Comparison of ENCODE assay signal across 26 cellular contexts in genomic region chr10:14635049-14635710, GRCh38.
"Had no signal": no experiment of that assay in that cellular context is flagged by ENCODE, and none has a peak within 500 bp of the region (broad histone marks: within the 10 kb centered on the region; RNA-seq: fewer than 3 reads in every experiment).

No MANE protein-coding gene starts in this region.

- H3K4me2 ChIP-seq: hepatocyte had no signal

- H3K36me3 ChIP-seq: gastroesophageal sphincter, lower lobe of right lung, pancreas, transverse colon had no signal

- FAIRE-seq: pancreas, urothelium cell line had no signal

- H3K9me3 ChIP-seq: gastroesophageal sphincter, lower lobe of right lung, pancreas, testis, transverse colon had no signal

- H3K27ac ChIP-seq: gastroesophageal sphincter, hepatocyte, lower lobe of right lung, pancreas, testis, transverse colon had no signal

- H3K4me3 ChIP-seq: gastroesophageal sphincter, hepatocyte, lower lobe of right lung, pancreas, testis, transverse colon had no signal

- DNase-seq: activated CD4-positive, alpha-beta memory T cell treated with anti-CD3 and anti-CD28 coated beads, Interleukin-2, amount 10 ng/mL, durations not matched to agents 7 days and 5 days; activated CD4-positive, alpha-beta T cell treated with anti-CD3 and anti-CD28 coated beads for 1 hour; activated CD4-positive, alpha-beta T cell treated with anti-CD3 and anti-CD28 coated beads, Interleukin-2, amount 10 ng/mL, durations not matched to agents 7 days and 5 days; activated CD8-positive, alpha-beta memory T cell treated with anti-CD3 and anti-CD28 coated beads, Interleukin-2, amount 50 U/mL, for 48 hours; activated gamma-delta T cell treated with Interleukin-2 at 50 U/mL for 16 hours; activated naive CD4-positive, alpha-beta T cell treated with anti-CD3 and anti-CD28 coated beads, Interleukin-2, amount 50 U/mL, for 16 hours; activated T-cell treated with anti-CD3 and anti-CD28 coated beads, Interleukin-2, amount 50 U/mL, for 24 hours; amniotic stem cell; caudate nucleus; cortex of kidney; effector memory CD8-positive, alpha-beta T cell; islet precursor cell; lower lobe of right lung; mesenchymal stem cell; naive thymus-derived CD8-positive, alpha-beta T cell; nucleus accumbens; pancreas; stimulated activated CD4-positive, alpha-beta T cell treated with anti-CD3 and anti-CD28 coated beads, Interleukin-2, amount 100 ng/mL, for 48 hours; stimulated activated naive CD8-positive, alpha-beta T cell treated with anti-CD3 and anti-CD28 coated beads, Interleukin-15, Interleukin-2, amounts not matched to agents 100 U/mL and 50 U/mL, for 24 hours; testis; transverse colon had no signal

- H3K4me1 ChIP-seq: gastroesophageal sphincter, pancreas, testis had no signal

- H3K27me3 ChIP-seq: gastroesophageal sphincter, hepatocyte, pancreas, testis, transverse colon had no signal

- ATAC-seq: activated T-helper 17 cell treated with anti-CD3 and anti-CD28 coated beads, Interleukin-2, amount 50 U/mL, for 72 hours; effector memory CD8-positive, alpha-beta T cell; gastroesophageal sphincter; naive thymus-derived CD8-positive, alpha-beta T cell; stimulated activated naive CD8-positive, alpha-beta T cell treated with anti-CD3 and anti-CD28 coated beads, Interleukin-15, Interleukin-2, amounts not matched to agents 100 U/mL and 50 U/mL, for 24 hours; WTC11 had no signal

- H2AFZ ChIP-seq: hepatocyte had no signal

- H3K79me2 ChIP-seq: hepatocyte had no signal
